Comparison of ENCODE assay signal across 1 cellular context in genomic region chr5:77140350-77140749, GRCh38.
TF ChIP-seq lines count a peak whose summit lies in the region.

No MANE protein-coding gene starts in this region.

TF ChIP-seq in GM12878, 131 proteins besides CTCF, POLR2A, EP300 and RAD21 (continued from another document):
- TF ChIP-seq E2F8 (IDR thresholded peaks at IDR 0.05; ENCODE audit: low read depth, partially characterized antibody) (no peak), ZBTB11 (CRISPR knock-in tag; IDR thresholded peaks at IDR 0.05) (no peak), ZNF622 (IDR thresholded peaks at IDR 0.05) (no peak), PBX3 (IDR thresholded peaks at IDR 0.05; ENCODE audit: insufficient replicate concordance, low read depth, low read length) (no peak), STAT3 (IDR thresholded peaks at IDR 0.05; ENCODE audit: low read depth, low read length) (no peak), BRCA1 (IDR thresholded peaks at IDR 0.05; ENCODE audit: low read depth, low read length) (no peak), BHLHE40 (IDR thresholded peaks at IDR 0.05; ENCODE audit: borderline replicate concordance in 1 of 2, low read depth in 2 of 2, low read length in 1 of 2) (no peak)
